In the genomic region with DNA sequence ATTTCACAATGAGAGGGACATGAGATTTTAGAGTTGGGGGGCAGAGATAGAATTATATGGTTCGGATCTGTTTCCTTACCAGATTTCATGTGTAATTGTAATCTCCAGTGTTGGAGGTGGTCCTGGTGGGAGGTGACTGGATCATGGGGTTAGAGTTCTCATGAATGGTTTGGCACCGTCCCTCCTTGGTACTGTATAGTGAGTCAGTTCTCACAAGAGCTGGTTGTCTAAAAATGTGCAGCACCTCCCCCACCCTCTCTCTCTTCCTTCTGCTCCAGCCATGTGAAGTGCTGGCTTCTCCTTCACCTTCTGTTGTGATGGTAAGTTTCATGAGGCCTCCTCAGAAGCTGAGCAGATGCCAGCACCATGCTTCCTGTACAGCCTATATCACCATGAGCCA, we compare ENCODE assay signal across 14 cellular contexts.
"Had no signal": no experiment of that assay in that cellular context is flagged by ENCODE, and none has a peak within 500 bp of the region (broad histone marks: within the 10 kb centered on the region; RNA-seq: fewer than 3 reads in every experiment).

No MANE protein-coding gene starts in this region.

- ATAC-seq: activated CD4-positive, CD25-positive, alpha-beta regulatory T cell treated with anti-CD3 and anti-CD28 coated beads, Interleukin-2, amount 50 U/mL, for 24 hours; esophagus mucosa; stimulated activated naive B cell treated with anti-CD40 and anti-IgM and Interleukin-4, amounts not matched to agents 10 μg/mL and 1 μg/mL and 100 μg/mL, for 72 hours had no signal

- H3K27me3 ChIP-seq: cardiac muscle cell, tibial nerve, vagina had no signal

- DNase-seq: activated CD4-positive, alpha-beta T cell treated with anti-CD3 and anti-CD28 coated beads, Interleukin-2, amount 50 U/mL, for 4 hours; activated naive CD4-positive, alpha-beta T cell treated with Interleukin-2 at 50 U/mL for 16 hours; activated T-cell treated with anti-CD3 and anti-CD28 coated beads for 4 hours; aorta; foreskin melanocyte; kidney glomerular epithelial cell; nucleus accumbens; stimulated activated CD4-positive, alpha-beta T cell treated with anti-CD3 and anti-CD28 coated beads, Interleukin-2, amount 100 ng/mL, for 48 hours; stimulated activated naive B cell treated with anti-CD40 and anti-IgM and Interleukin-4, amounts not matched to agents 10 μg/mL and 1 μg/mL and 100 μg/mL, for 72 hours had no signal

- H3K4me3 ChIP-seq: cardiac muscle cell, tibial nerve, vagina had no signal

- H3K9me3 ChIP-seq: tibial nerve, vagina had no signal

- H3K36me3 ChIP-seq: cardiac muscle cell, tibial nerve, vagina had no signal

- H3K27ac ChIP-seq: cardiac muscle cell, tibial nerve, vagina had no signal
